ENCODE assay signal across 20 cellular contexts in genomic region chr17:17709815-17710321, GRCh38. TPM values are rescaled to one million over a fixed set of nuclear protein-coding genes. Genes with fewer than 3 reads are reported as not detected.
DNase-seq lines count a peak whose midpoint lies in the region; ATAC-seq and TF ChIP-seq lines count a peak whose summit lies in the region.
"Had no signal": no experiment of that assay in that cellular context is flagged by ENCODE, and none has a peak within 500 bp of the region (broad histone marks: within the 10 kb centered on the region; RNA-seq: fewer than 3 reads in every experiment).

No MANE protein-coding gene starts in this region.

- H3K36me3 ChIP-seq in Panc1 (ENCODE audit: control insufficient read depth, insufficient read depth, low read length) (no peaks in the 10 kb centered on the region), esophagus squamous epithelium (peaks cover 0 to 17% (median 0%) of the 10 kb centered on the region in 3 donors), sigmoid colon (no peaks in the 10 kb centered on the region)

- peaks cover 16% of the 10 kb centered on the region for H3K27me3 Mint-ChIP-seq in endothelial cell (ENCODE audit: unreplicated experiment)
- H3K27me3 Mint-ChIP-seq: naive B cell had no signal

- intact Hi-C loops in Panc1 (cut with micrococcal nuclease; ENCODE audit: unreplicated experiment) (no loop called here), esophagus squamous epithelium (cut with DNase I) (no loop called here), sigmoid colon (cut with DNase I) (no loop called here)

- no peaks in the 10 kb centered on the region for H3K9me3 Mint-ChIP-seq in endothelial cell (ENCODE audit: unreplicated experiment)
- H3K9me3 Mint-ChIP-seq: H9, naive B cell had no signal

- H3K9me3 ChIP-seq in AG04450 (ENCODE audit: control insufficient read depth, insufficient read depth, low read length) (no peaks in the 10 kb centered on the region), Panc1 (ENCODE audit: control insufficient read depth, insufficient read depth, low read depth, low read length) (no peaks in the 10 kb centered on the region), esophagus squamous epithelium (no peaks in the 10 kb centered on the region), sigmoid colon (no peaks in the 10 kb centered on the region)

- TF ChIP-seq POLR2A in esophagus squamous epithelium (IDR thresholded peaks at IDR 0.05) (no peak), sigmoid colon (IDR thresholded peaks at IDR 0.05) (no peak)

- H3K4me1 ChIP-seq in Panc1 (ENCODE audit: control insufficient read depth, insufficient read depth, low read length) (peaks cover 88% of the 10 kb centered on the region), esophagus squamous epithelium (peaks cover 34 to 67% (median 48%) of the 10 kb centered on the region in 3 donors), sigmoid colon (peaks cover 0 to 59% (median 55%) of the 10 kb centered on the region in 4 donors)

- TF ChIP-seq EP300 in sigmoid colon (IDR thresholded peaks at IDR 0.05), result no peak

- H3K27ac Mint-ChIP-seq in endothelial cell (ENCODE audit: unreplicated experiment), result no peak overlapping the region

- no peak for DNase-seq in AG04450 (ENCODE audit: low read depth, low spot score)
- no peak for DNase-seq in Panc1 (ENCODE audit: low read depth, low spot score)
- no peak for DNase-seq in esophagus squamous epithelium (lab: John Stamatoyannopoulos, UW)
- DNase-seq in sigmoid colon, result no peak
- no peak for DNase-seq in endothelial cell (ENCODE audit: low spot score)
- no peak for DNase-seq in glomerular visceral epithelial cell (ENCODE audit: extremely low spot score)
- DNase-seq: activated CD8-positive, alpha-beta memory T cell treated with anti-CD3 and anti-CD28 coated beads, Interleukin-2, amount 50 U/mL, for 48 hours; activated naive CD4-positive, alpha-beta T cell treated with anti-CD3 and anti-CD28 coated beads, Interleukin-2, amount 50 U/mL, for 16 hours; cerebellar nuclear complex; DMS153; H9; left cardiac atrium; naive B cell; NCI-H187; NCI-H510A treated with DMSO at 0.1 percent for 48 hours; stimulated activated CD4-positive, alpha-beta T cell treated with anti-CD3 and anti-CD28 coated beads, Interleukin-4, amount 100 ng/mL, for 1 hour; T-helper 1 cell had no signal

- 82 to 90% methylated on average over 2 to 5 of the region's 15 CpGs for WGBS in esophagus squamous epithelium, 2 donors
- 85 to 92% methylated on average over 15 of the region's 15 CpGs for WGBS in sigmoid colon, 2 donors

- BruUV-seq in Panc1 (replicated peaks; lab: Mats Ljungman, UMichigan), result no TSS peak

- H3K4me3 ChIP-seq in AG04450 (ENCODE audit: low read depth, low read length) (no peak overlapping the region), Panc1 (ENCODE audit: low read depth in 2 of 2, low read length in 2 of 2) (no peak overlapping the region), esophagus squamous epithelium (no peak overlapping the region), sigmoid colon (no peak overlapping the region)

- H3K36me3 Mint-ChIP-seq in endothelial cell (ENCODE audit: low read depth, unreplicated experiment), result peaks cover 7% of the 10 kb centered on the region
- H3K36me3 Mint-ChIP-seq: naive B cell had no signal

- POLR2A ChIA-PET in AG04450 (lab: Yijun Ruan, JAX), result no interaction called here
- POLR2A ChIA-PET in Panc1 (lab: Charles Lee), result no interaction called here

- in situ Hi-C loops in Panc1 (cut with HindIII; ENCODE audit: low pct_unique_long_range_greater_than_20kb, low sequenced_read_pairs), result no loop called here

- ATAC-seq in Panc1, result no peak
- no peak for ATAC-seq in GM19035 (IDR thresholded peaks at IDR 0.05; ENCODE audit: unreplicated experiment)
- no peak for ATAC-seq in HG03460 (IDR thresholded peaks at IDR 0.05; ENCODE audit: unreplicated experiment)
- ATAC-seq: activated CD4-positive, CD25-positive, alpha-beta regulatory T cell treated with anti-CD3 and anti-CD28 coated beads, Interleukin-2, amount 50 U/mL, for 24 hours had no signal

- CTCF ChIA-PET in AG04450 (lab: Charles Lee), result no interaction called here
- CTCF ChIA-PET in Panc1 (lab: Charles Lee), result no interaction called here

- peak overlapping the region; percentile 77 for H3K27ac ChIP-seq in AG04450 (ENCODE audit: low read depth, low read length)
- peak overlapping the region; percentile 95 for H3K27ac ChIP-seq in Panc1 (ENCODE audit: low read length)
- peak overlapping the region; percentile 75 to 84 (median 77) for H3K27ac ChIP-seq in esophagus squamous epithelium
- peak overlapping the region; percentile 84 to 88 (median 86) for H3K27ac ChIP-seq in sigmoid colon

- TF ChIP-seq CTCF in AG04450 (IDR thresholded peaks at IDR 0.05; ENCODE audit: low read depth, low read length) (no peak), Panc1 (IDR thresholded peaks at IDR 0.05) (no peak), esophagus squamous epithelium (IDR thresholded peaks at IDR 0.05) (no peak), sigmoid colon (IDR thresholded peaks at IDR 0.05) (no peak), endothelial cell (IDR thresholded peaks at IDR 0.05; ENCODE audit: unreplicated experiment) (no peak)

- peaks cover 16% of the 10 kb centered on the region for H3K4me1 Mint-ChIP-seq in endothelial cell (ENCODE audit: unreplicated experiment)

- H3K4me3 Mint-ChIP-seq in endothelial cell (ENCODE audit: unreplicated experiment), result no peak overlapping the region
- H3K4me3 Mint-ChIP-seq: H9 had no signal

- H3K27me3 ChIP-seq in AG04450 (ENCODE audit: control insufficient read depth, insufficient read depth, low read length) (no peaks in the 10 kb centered on the region), Panc1 (ENCODE audit: control insufficient read depth, insufficient read depth, low read length) (no peaks in the 10 kb centered on the region), esophagus squamous epithelium (no peaks in the 10 kb centered on the region), sigmoid colon (no peaks in the 10 kb centered on the region)

RNA-seq across cellular contexts. Expression of gene RAI1, which starts 28.6 kb away (rescaled TPM):
- polyA plus RNA-seq in AG04450 (2011; rRNA removed) (2.1 and 3.2 TPM in 2 replicates), sigmoid colon (10 to 100 TPM in 1 of 3 donors, 1 to 10 TPM in 2; 1.8 to 14.2 (median 2.5) TPM)
- 4.2 and 5.4 TPM in 2 replicates for polyA minus RNA-seq in AG04450 (2011; rRNA and poly(A)+ RNA removed)
- total RNA-seq in Panc1 (2021; ENCODE audit: unreplicated experiment) (51.0 TPM), esophagus squamous epithelium (10 to 100 TPM; 17.0 to 36.3 (median 22.3) TPM), sigmoid colon (10 to 100 TPM in 2 of 4 donors, 1 to 10 TPM in 2; 7.4 to 31.9 (median 12.5) TPM), endothelial cell (ENCODE audit: unreplicated experiment) (46.2 TPM)
- 39.2 TPM for polyA plus RNA-seq in Panc1 (2012; ENCODE audit: insufficient read length)
